19 cellular contexts compared by ENCODE assay signal in the genomic region with DNA sequence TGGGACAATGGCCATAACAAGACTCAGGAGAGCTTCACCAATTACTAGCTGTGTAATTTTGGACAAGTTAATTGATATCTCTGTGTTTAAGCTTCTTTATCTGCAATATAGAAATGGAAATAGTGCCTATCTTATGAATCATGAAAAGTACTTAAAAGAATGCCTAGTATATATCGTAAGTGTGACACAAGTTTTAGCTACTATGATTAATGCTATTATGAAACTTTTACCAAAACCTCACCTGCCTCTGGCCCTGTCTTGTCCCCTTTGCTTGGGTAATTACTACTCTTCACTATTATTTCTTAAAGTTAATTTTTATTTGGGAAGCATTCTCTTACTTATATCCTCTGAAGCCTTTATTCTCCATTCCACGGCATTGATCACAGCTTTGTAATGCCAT.
DNase-seq lines count a peak whose midpoint lies in the region; ATAC-seq and TF ChIP-seq lines count a peak whose summit lies in the region.
"Had no signal": no experiment of that assay in that cellular context is flagged by ENCODE, and none has a peak within 500 bp of the region (broad histone marks: within the 10 kb centered on the region; RNA-seq: fewer than 3 reads in every experiment).

No MANE protein-coding gene starts in this region.

- no peaks in the 10 kb centered on the region for H3K27me3 Mint-ChIP-seq in MCF 10A (ENCODE audit: insufficient read depth, unreplicated experiment)
- H3K27me3 Mint-ChIP-seq: B cell; CD4-positive, CD25-positive, alpha-beta regulatory T cell had no signal

- peaks cover 9% of the 10 kb centered on the region for H3K4me1 Mint-ChIP-seq in MCF 10A (ENCODE audit: insufficient read depth, unreplicated experiment)
- H3K4me1 Mint-ChIP-seq: B cell; CD4-positive, CD25-positive, alpha-beta regulatory T cell had no signal

- DNase-seq in MCF 10A (ENCODE audit: unreplicated experiment) (peak; percentile 51), breast epithelium (ENCODE audit: low spot score in 2 of 2) (no peak), mammary epithelial cell (peak; percentile 63), foreskin keratinocyte (peak; percentile 28 to 61), caudate nucleus (lab: John Stamatoyannopoulos, UW) (no peak)
- DNase-seq: Caco-2; CD4-positive, CD25-positive, alpha-beta regulatory T cell; CD8-positive, alpha-beta T cell; DMS53; DMS79 treated with DMSO at 0.1 percent for 48 hours; GF-D8; GOT3; HFFc6 had no signal

- in situ Hi-C loops in mammary epithelial cell (cut with MboI; ENCODE audit: low sequenced_read_pairs in 2 of 2) = no loop called here

- no peak for TF ChIP-seq CTCF in MCF 10A (IDR thresholded peaks at IDR 0.05; ENCODE audit: unreplicated experiment)
- no peak for TF ChIP-seq CTCF in breast epithelium (IDR thresholded peaks at IDR 0.05)
- no peak for TF ChIP-seq CTCF in mammary epithelial cell (conservative IDR thresholded peaks at IDR 0.05 in 1 of 2, IDR thresholded peaks at IDR 0.05 in 1 of 2; ENCODE audit: extremely low read depth in 1 of 2, insufficient read depth in 1 of 2, low read depth in 1 of 2, low read length in 2 of 2)
- no peak for TF ChIP-seq CTCF in foreskin keratinocyte (conservative IDR thresholded peaks at IDR 0.05)

- TF ChIP-seq POLR2A in breast epithelium (IDR thresholded peaks at IDR 0.05) = no peak

- no peak overlapping the region for H3K27ac Mint-ChIP-seq in MCF 10A (ENCODE audit: low read depth, unreplicated experiment)
- H3K27ac Mint-ChIP-seq: B cell; CD4-positive, CD25-positive, alpha-beta regulatory T cell; CD8-positive, alpha-beta T cell; HFFc6 had no signal

- intact Hi-C loops in MCF 10A (cut with micrococcal nuclease) = no loop called here
- intact Hi-C loops in breast epithelium (cut with DNase I; ENCODE audit: low total_unique reads) = no loop called here
- intact Hi-C loops in mammary epithelial cell (cut with micrococcal nuclease) = no loop called here

- H3K27ac ChIP-seq in breast epithelium (no peak overlapping the region), mammary epithelial cell (ENCODE audit: insufficient read depth, low read depth, low read length) (no peak overlapping the region), foreskin keratinocyte (no peak overlapping the region), caudate nucleus (ENCODE audit: low read depth, low read length) (no peak overlapping the region)
- H3K27ac ChIP-seq: 22Rv1, BLaER1, C4-2B had no signal

- H3K4me1 ChIP-seq in breast epithelium (no peaks in the 10 kb centered on the region), mammary epithelial cell (ENCODE audit: insufficient read depth, low read length) (no peaks in the 10 kb centered on the region), foreskin keratinocyte (no peaks in the 10 kb centered on the region)
- H3K4me1 ChIP-seq: BLaER1, Caco-2, HAP-1 had no signal

- no peaks in the 10 kb centered on the region for H3K36me3 Mint-ChIP-seq in MCF 10A (ENCODE audit: insufficient read depth, unreplicated experiment)
- H3K36me3 Mint-ChIP-seq: CD4-positive, CD25-positive, alpha-beta regulatory T cell; CD8-positive, alpha-beta T cell had no signal

- POLR2A ChIA-PET in MCF 10A (lab: Yijun Ruan, JAX) = interaction anchor here (0.8 kb wide), 1 partner anchor 39 kb away, joined by 3 read pairs; no protein-coding TSS in a partner anchor

- 41% methylated on average over 2 of the region's 2 CpGs for whole genome bisulfite sequencing in mammary epithelial cell (ENCODE audit: low coverage, missing lambda C conversion rate)

- H3K79me2 ChIP-seq in mammary epithelial cell (ENCODE audit: insufficient read depth, low read length) = no peaks in the 10 kb centered on the region

- H4K20me1 ChIP-seq in mammary epithelial cell (ENCODE audit: insufficient read depth, low read length) = no peaks in the 10 kb centered on the region
- H4K20me1 ChIP-seq: BLaER1 had no signal

- no peak overlapping the region for H3K4me2 ChIP-seq in mammary epithelial cell (ENCODE audit: insufficient read depth, low read depth, low read length)
- H3K4me2 ChIP-seq: BLaER1 had no signal

- CTCF ChIA-PET in MCF 10A (lab: Yijun Ruan, JAX) (no interaction called here), mammary epithelial cell (lab: Charles Lee; ENCODE audit: low non-redundant PET) (no interaction called here)

- H3K9me3 ChIP-seq in breast epithelium = no peaks in the 10 kb centered on the region
- H3K9me3 ChIP-seq in mammary epithelial cell (replicated peaks; ENCODE audit: insufficient read depth, low read length) = no peaks in the 10 kb centered on the region
- H3K9me3 ChIP-seq: BLaER1, Caco-2, HAP-1 had no signal

- dilution Hi-C loops in mammary epithelial cell (cut with HindIII; ENCODE audit: low sequenced_read_pairs) = no loop called here

- H3K27me3 ChIP-seq in breast epithelium (no peaks in the 10 kb centered on the region), mammary epithelial cell (ENCODE audit: insufficient read depth, low read length) (no peaks in the 10 kb centered on the region), foreskin keratinocyte (no peaks in the 10 kb centered on the region)
- H3K27me3 ChIP-seq: BLaER1 had no signal

- no peak for ATAC-seq in foreskin keratinocyte
- ATAC-seq in GM18498 (IDR thresholded peaks at IDR 0.05; ENCODE audit: unreplicated experiment) = no peak
- ATAC-seq: CD8-positive, alpha-beta T cell had no signal

- BruUV-seq in MCF 10A (replicated peaks; lab: Mats Ljungman, UMichigan) (no TSS peak), mammary epithelial cell (replicated peaks; lab: Mats Ljungman, UMichigan) (no TSS peak)

- H3K36me3 ChIP-seq in breast epithelium (no peaks in the 10 kb centered on the region), mammary epithelial cell (ENCODE audit: insufficient read depth, low read length) (no peaks in the 10 kb centered on the region)
- H3K36me3 ChIP-seq: BLaER1, HAP-1 had no signal

- H3K4me3 ChIP-seq in breast epithelium (no peak overlapping the region), mammary epithelial cell (replicated peaks in 1 of 3; ENCODE audit: insufficient read depth in 1 of 3, low read depth in 2 of 3, low read length in 3 of 3) (no peak overlapping the region)
- H3K4me3 ChIP-seq: BLaER1, HAP-1 had no signal

- no peak overlapping the region for H3K4me3 Mint-ChIP-seq in MCF 10A (ENCODE audit: unreplicated experiment)
- H3K4me3 Mint-ChIP-seq: B cell; CD4-positive, CD25-positive, alpha-beta regulatory T cell; CD8-positive, alpha-beta T cell; HFFc6 had no signal

- no peak overlapping the region for H2AFZ ChIP-seq in mammary epithelial cell (ENCODE audit: low read depth, low read length)

- H3K9ac ChIP-seq in mammary epithelial cell (ENCODE audit: insufficient read depth, low read length) = no peak overlapping the region
- H3K9ac ChIP-seq: BLaER1 had no signal

- H3K9me3 Mint-ChIP-seq in MCF 10A (ENCODE audit: unreplicated experiment) = no peaks in the 10 kb centered on the region
- H3K9me3 Mint-ChIP-seq: HFFc6 had no signal

Comparison
In these comparisons a context has a peak if more than half of its experiments do, and no peak if none do; other contexts are left out.
1. DNase-seq: peak in MCF 10A (single experiment), mammary epithelial cell (single experiment) and foreskin keratinocyte (2 of 2); none in breast epithelium (0 of 2) and caudate nucleus (0 of 61).